8 cellular contexts compared by ENCODE assay signal in genomic region chr2:96913398-96914202, GRCh38. TPM values are rescaled to one million over a fixed set of nuclear protein-coding genes. Genes with fewer than 3 reads are reported as not detected.
DNase-seq lines count a peak whose midpoint lies in the region; ATAC-seq and TF ChIP-seq lines count a peak whose summit lies in the region.

No MANE protein-coding gene starts in this region.

- POLR2A ChIA-PET in Caco-2 (lab: Charles Lee) = no interaction called here

- peaks cover 5% of the 10 kb centered on the region for H3K4me1 ChIP-seq in Caco-2

- peak overlapping the region in 47 of 59 donors; percentile 8 to 57 (median 39) for H3K4me3 ChIP-seq in dorsolateral prefrontal cortex
- H3K4me3 ChIP-seq in Caco-2 (ENCODE audit: low read depth, low read length) = no peak overlapping the region

- H3K4me1 Mint-ChIP-seq in Caco-2 (ENCODE audit: low read depth, unreplicated experiment) = peaks cover 29% of the 10 kb centered on the region

- TF ChIP-seq CTCF in dorsolateral prefrontal cortex (IDR thresholded peaks at IDR 0.05 in 54 of 56, conservative IDR thresholded peaks at IDR 0.05 in 2 of 56; ENCODE audit: low read depth in 1 of 56, partially characterized antibody in 56 of 56) (no peak), Caco-2 (IDR thresholded peaks at IDR 0.05; ENCODE audit: insufficient read depth in 1 of 2, low read depth in 1 of 2, low read length in 1 of 2, severe bottlenecking in 1 of 2, unreplicated experiment in 1 of 2) (no peak)

- no peaks in the 10 kb centered on the region for H3K36me3 ChIP-seq in Caco-2 (ENCODE audit: control insufficient read depth, insufficient read depth, low read length)

- no TSS peak for BruUV-seq in Caco-2 (replicated peaks; lab: Mats Ljungman, UMichigan)

- H3K27ac Mint-ChIP-seq in Caco-2 (ENCODE audit: unreplicated experiment) = no peak overlapping the region

- no peaks in the 10 kb centered on the region for H3K27me3 Mint-ChIP-seq in Caco-2 (ENCODE audit: insufficient read depth, unreplicated experiment)

- H3K4me3 Mint-ChIP-seq in Caco-2 (ENCODE audit: unreplicated experiment) = no peak overlapping the region

- ATAC-seq in HG02981 (IDR thresholded peaks at IDR 0.05; ENCODE audit: unreplicated experiment) = no peak

- no peaks in the 10 kb centered on the region for H3K36me3 Mint-ChIP-seq in Caco-2 (ENCODE audit: insufficient read depth, unreplicated experiment)

- H3K9me3 Mint-ChIP-seq in Caco-2 (ENCODE audit: unreplicated experiment) = no peaks in the 10 kb centered on the region

- DNase-seq in GM19238 (ENCODE audit: insufficient read length, low spot score) (peak; percentile 29), dorsolateral prefrontal cortex (peak in 5 of 10 donors; percentile 40 to 69 (median 61)), AG08396 (ENCODE audit: low spot score) (no peak), Caco-2 (no peak), NCI-H2196 treated with DMSO at 0.1 percent for 48 hours (lab: John Stamatoyannopoulos, UW; ENCODE audit: unreplicated experiment) (no peak)
- peak; percentile 33 for DNase-seq in activated CD4-positive, alpha-beta T cell treated with anti-CD3 and anti-CD28 coated beads for 1 hour
- peak; percentile 49 for DNase-seq in stimulated activated CD4-positive, alpha-beta T cell treated with anti-CD3 and anti-CD28 coated beads, Interleukin-4, amount 100 ng/mL, for 24 hours

- no peaks in the 10 kb centered on the region for H3K9me3 ChIP-seq in Caco-2

- H3K27me3 ChIP-seq in dorsolateral prefrontal cortex (no peaks in the 10 kb centered on the region), Caco-2 (replicated peaks; ENCODE audit: control insufficient read depth, insufficient read depth, low read length) (no peaks in the 10 kb centered on the region)

- intact Hi-C loops in dorsolateral prefrontal cortex (cut with DNase I) (loop anchor here (5.0 kb wide), 1 partner anchor 39 kb away; no protein-coding TSS in a partner anchor), Caco-2 (cut with micrococcal nuclease; ENCODE audit: unreplicated experiment) (no loop called here)

- peak overlapping the region in 56 of 59 donors; percentile 27 to 90 (median 82) for H3K27ac ChIP-seq in dorsolateral prefrontal cortex

- CTCF ChIA-PET in Caco-2 (lab: Charles Lee) = no interaction called here

RNA-seq across cellular contexts. Expression of gene SEMA4C, which starts 43.7 kb away (rescaled TPM):
- total RNA-seq in dorsolateral prefrontal cortex (100 to 1,000 TPM in 4 of 120 experiments, 10 to 100 TPM in 116; 38.3 to 139 (median 61.8) TPM), Caco-2 (2022) (29.9 and 31.4 TPM in 2 replicates)

RNA-seq across cellular contexts. Expression of gene ANKRD39, which starts 55.8 kb away (rescaled TPM):
- total RNA-seq in dorsolateral prefrontal cortex (10 to 100 TPM; 19.4 to 36.6 (median 29.4) TPM), Caco-2 (2022) (19.3 and 21.6 TPM in 2 replicates)

Comparison
In these comparisons a context has a peak if more than half of its experiments do, and no peak if none do; other contexts are left out.
1. DNase-seq: peak in GM19238 (single experiment), activated CD4-positive, alpha-beta T cell treated with anti-CD3 and anti-CD28 coated beads for 1 hour (single experiment) and stimulated activated CD4-positive, alpha-beta T cell treated with anti-CD3 and anti-CD28 coated beads, Interleukin-4, amount 100 ng/mL, for 24 hours (single experiment); none in AG08396 (single experiment), Caco-2 (0 of 2) and NCI-H2196 treated with DMSO at 0.1 percent for 48 hours (single experiment).